ENCODE assay signal across 13 cellular contexts in the genomic region with DNA sequence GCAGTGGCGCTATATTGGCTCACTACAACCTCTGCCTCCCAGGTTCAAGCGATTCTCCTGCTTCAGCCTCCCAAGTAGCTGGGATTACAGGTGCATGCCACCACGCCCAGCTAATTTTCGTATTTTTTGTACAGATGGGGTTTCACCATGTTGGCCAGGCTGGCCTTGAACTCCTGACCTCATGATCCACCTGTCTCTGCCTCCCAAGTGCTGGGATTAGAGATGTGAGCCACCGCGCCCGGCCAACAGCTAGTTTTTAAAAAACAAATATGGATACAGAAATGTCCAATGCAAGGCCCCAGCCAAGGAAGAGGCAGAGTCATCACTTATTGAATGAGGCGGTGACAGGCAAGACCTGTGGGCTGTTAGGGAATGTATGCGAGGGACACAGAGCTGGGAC. TPM values are rescaled to one million over a fixed set of nuclear protein-coding genes. Genes with fewer than 3 reads are reported as not detected.
"Had no signal": no experiment of that assay in that cellular context is flagged by ENCODE, and none has a peak within 500 bp of the region (broad histone marks: within the 10 kb centered on the region; RNA-seq: fewer than 3 reads in every experiment).

No MANE protein-coding gene starts in this region.

RNA-seq across cellular contexts. Expression of a gene that starts 17.3 kb away (rescaled TPM):
- total RNA-seq: astrocyte had no signal

RNA-seq across cellular contexts. Expression of a gene that starts 30.8 kb away (rescaled TPM):
- total RNA-seq: activated B cell treated with CpG ODN at 0.5 μM for 24 hours; activated CD4-positive, alpha-beta memory T cell treated with anti-CD3 and anti-CD28 coated beads for 36 hours; activated CD4-positive, alpha-beta T cell treated with anti-CD3 and anti-CD28 coated beads, Interleukin-2, amount 10 ng/mL, durations not matched to agents 24 days and 14 days; activated CD8-positive, alpha-beta memory T cell treated with anti-CD3 and anti-CD28 coated beads for 36 hours; activated CD8-positive, alpha-beta T cell treated with anti-CD3 and anti-CD28 coated beads for 36 hours; activated naive CD4-positive, alpha-beta T cell treated with anti-CD3 and anti-CD28 coated beads for 36 hours; activated naive CD4-positive, alpha-beta T cell treated with anti-CD3 and anti-CD28 coated beads, Interleukin-2, amount 50 U/mL, for 72 hours; activated naive CD8-positive, alpha-beta T cell treated with anti-CD3 and anti-CD28 coated beads for 36 hours; activated T-helper 2 cell treated with anti-CD3 and anti-CD28 coated beads, Interferon-gamma antibody, Interleukin-2, Interleukin-4, amounts not matched to agents 10 μg/mL and 5 μg/mL and 100 μg/mL, durations not matched to agents 14 hours and 24 hours and 36 hours; adrenal gland; aorta; body of pancreas had no signal
